ENCODE assay signal across 1 cellular context in the genomic region with DNA sequence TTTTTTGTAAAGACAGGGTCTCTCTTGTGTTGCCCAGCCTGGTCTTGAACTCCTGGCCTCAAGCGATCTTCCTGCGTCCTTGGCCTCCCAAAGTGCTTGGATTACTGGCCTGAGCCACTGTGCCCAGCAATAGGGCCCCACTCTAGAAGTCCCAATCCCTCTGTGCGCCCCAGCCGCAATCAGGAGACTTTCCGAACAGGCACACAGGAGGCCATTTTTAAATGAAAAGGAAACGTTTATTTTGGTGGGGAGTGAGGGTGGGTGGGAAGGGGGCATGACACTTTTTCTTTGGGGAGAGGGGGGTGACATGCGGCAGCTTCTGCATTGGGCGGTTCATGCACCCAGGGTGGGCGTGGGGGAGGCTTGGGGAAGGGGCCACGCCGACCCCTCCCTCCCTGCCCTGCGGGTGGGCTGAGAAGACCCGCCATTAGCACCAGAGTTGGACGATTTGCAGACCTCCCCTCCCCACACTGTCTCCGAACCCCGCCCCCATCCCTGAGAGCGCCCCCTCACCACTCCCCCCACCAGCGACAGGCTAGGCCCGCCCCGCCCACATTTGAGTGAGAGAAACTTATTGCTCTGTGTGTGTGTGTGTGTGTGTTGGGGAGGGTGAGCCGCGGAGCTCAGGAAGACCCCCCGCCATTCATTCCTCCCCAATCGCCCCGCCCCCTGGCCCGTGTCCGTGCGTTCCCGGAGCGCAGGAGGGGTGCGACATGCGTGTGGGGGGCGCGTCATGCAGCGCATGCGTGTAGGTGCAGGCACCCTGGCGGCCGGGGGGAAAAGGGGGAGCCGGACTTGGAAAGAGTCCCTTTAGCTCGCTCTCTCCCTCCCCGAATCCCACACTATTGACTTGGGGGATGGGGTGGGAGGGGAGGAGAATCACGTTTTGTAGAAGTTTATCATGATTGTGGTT.
TF ChIP-seq lines count a peak whose summit lies in the region.

No MANE protein-coding gene starts in this region.

TF ChIP-seq in HepG2, 621 proteins besides CTCF, POLR2A, EP300 and RAD21 (continued from another document and continues in another):
- TF ChIP-seq, protein P1, sequence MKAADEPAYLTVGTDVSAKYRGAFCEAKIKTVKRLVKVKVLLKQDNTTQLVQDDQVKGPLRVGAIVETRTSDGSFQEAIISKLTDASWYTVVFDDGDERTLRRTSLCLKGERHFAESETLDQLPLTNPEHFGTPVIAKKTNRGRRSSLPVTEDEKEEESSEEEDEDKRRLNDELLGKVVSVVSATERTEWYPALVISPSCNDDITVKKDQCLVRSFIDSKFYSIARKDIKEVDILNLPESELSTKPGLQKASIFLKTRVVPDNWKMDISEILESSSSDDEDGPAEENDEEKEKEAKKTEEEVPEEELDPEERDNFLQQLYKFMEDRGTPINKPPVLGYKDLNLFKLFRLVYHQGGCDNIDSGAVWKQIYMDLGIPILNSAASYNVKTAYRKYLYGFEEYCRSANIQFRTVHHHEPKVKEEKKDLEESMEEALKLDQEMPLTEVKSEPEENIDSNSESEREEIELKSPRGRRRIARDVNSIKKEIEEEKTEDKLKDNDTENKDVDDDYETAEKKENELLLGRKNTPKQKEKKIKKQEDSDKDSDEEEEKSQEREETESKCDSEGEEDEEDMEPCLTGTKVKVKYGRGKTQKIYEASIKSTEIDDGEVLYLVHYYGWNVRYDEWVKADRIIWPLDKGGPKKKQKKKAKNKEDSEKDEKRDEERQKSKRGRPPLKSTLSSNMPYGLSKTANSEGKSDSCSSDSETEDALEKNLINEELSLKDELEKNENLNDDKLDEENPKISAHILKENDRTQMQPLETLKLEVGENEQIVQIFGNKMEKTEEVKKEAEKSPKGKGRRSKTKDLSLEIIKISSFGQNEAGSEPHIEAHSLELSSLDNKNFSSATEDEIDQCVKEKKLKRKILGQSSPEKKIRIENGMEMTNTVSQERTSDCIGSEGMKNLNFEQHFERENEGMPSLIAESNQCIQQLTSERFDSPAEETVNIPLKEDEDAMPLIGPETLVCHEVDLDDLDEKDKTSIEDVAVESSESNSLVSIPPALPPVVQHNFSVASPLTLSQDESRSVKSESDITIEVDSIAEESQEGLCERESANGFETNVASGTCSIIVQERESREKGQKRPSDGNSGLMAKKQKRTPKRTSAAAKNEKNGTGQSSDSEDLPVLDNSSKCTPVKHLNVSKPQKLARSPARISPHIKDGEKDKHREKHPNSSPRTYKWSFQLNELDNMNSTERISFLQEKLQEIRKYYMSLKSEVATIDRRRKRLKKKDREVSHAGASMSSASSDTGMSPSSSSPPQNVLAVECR (CRISPR knock-in tag; IDR thresholded peaks at IDR 0.05; ENCODE audit: borderline replicate concordance) = peak; percentile 43; the same call in 1 of the 2 replicates
- TF ChIP-seq ZNF878 (CRISPR knock-in tag; IDR thresholded peaks at IDR 0.05) = no peak
- no peak for TF ChIP-seq LCORL (IDR thresholded peaks at IDR 0.05)
- peak; percentile 34; the same call in 1 of the 2 replicates for TF ChIP-seq LCORL (CRISPR knock-in tag; IDR thresholded peaks at IDR 0.05)
- TF ChIP-seq, protein P2, sequence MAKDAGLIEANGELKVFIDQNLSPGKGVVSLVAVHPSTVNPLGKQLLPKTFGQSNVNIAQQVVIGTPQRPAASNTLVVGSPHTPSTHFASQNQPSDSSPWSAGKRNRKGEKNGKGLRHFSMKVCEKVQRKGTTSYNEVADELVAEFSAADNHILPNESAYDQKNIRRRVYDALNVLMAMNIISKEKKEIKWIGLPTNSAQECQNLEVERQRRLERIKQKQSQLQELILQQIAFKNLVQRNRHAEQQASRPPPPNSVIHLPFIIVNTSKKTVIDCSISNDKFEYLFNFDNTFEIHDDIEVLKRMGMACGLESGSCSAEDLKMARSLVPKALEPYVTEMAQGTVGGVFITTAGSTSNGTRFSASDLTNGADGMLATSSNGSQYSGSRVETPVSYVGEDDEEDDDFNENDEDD (CRISPR knock-in tag; IDR thresholded peaks at IDR 0.05; ENCODE audit: borderline replicate concordance) = peak; percentile 41; the same call in 1 of the 2 replicates
- TF ChIP-seq ZNF879 (CRISPR knock-in tag; IDR thresholded peaks at IDR 0.05) = no peak
- TF ChIP-seq ZNF761 (CRISPR knock-in tag; conservative IDR thresholded peaks at IDR 0.05) = no peak
- TF ChIP-seq, protein P3, sequence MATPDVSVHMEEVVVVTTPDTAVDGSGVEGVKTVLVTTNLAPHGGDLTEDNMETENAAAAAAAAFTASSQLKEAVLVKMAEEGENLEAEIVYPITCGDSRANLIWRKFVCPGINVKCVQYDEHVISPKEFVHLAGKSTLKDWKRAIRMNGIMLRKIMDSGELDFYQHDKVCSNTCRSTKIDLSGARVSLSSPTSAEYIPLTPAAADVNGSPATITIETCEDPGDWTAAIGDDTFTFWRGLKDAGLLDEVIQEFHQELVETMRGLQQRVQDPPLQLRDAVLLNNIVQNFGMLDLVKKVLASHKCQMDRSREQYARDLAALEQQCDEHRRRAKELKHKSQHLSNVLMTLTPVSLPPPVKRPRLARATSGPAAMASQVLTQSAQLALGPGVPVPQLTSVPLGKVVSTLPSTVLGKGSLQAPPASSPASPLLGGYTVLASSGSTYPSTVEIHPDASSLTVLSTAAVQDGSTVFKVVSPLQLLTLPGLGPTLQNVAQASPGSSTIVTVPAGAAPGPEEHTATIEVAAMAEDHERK (CRISPR knock-in tag; IDR thresholded peaks at IDR 0.05; ENCODE audit: low read depth) = peak; percentile 68
- TF ChIP-seq NFIB (CRISPR knock-in tag; IDR thresholded peaks at IDR 0.05; ENCODE audit: borderline replicate concordance) = no peak
- no peak for TF ChIP-seq ZFP62 (CRISPR knock-in tag; IDR thresholded peaks at IDR 0.05)
- TF ChIP-seq SPEN (CRISPR knock-in tag; IDR thresholded peaks at IDR 0.05; ENCODE audit: low read depth) = 0 out of 2 replicates have a peak, but pooled peaks have one; percentile 32
- TF ChIP-seq RBFOX2 (IDR thresholded peaks at IDR 0.05; ENCODE audit: low read depth, low read length) = 0 out of 2 replicates have a peak, but pooled peaks have one; percentile 28
- 0 out of 2 replicates have a peak, but pooled peaks have one; percentile 29 for TF ChIP-seq RXRA (CRISPR knock-in tag; IDR thresholded peaks at IDR 0.05)
- peak; percentile 45; the same call in 1 of the 2 replicates for TF ChIP-seq POLR2AphosphoS5 (IDR thresholded peaks at IDR 0.05; ENCODE audit: low read depth, low read length)
- TF ChIP-seq, protein P4, sequence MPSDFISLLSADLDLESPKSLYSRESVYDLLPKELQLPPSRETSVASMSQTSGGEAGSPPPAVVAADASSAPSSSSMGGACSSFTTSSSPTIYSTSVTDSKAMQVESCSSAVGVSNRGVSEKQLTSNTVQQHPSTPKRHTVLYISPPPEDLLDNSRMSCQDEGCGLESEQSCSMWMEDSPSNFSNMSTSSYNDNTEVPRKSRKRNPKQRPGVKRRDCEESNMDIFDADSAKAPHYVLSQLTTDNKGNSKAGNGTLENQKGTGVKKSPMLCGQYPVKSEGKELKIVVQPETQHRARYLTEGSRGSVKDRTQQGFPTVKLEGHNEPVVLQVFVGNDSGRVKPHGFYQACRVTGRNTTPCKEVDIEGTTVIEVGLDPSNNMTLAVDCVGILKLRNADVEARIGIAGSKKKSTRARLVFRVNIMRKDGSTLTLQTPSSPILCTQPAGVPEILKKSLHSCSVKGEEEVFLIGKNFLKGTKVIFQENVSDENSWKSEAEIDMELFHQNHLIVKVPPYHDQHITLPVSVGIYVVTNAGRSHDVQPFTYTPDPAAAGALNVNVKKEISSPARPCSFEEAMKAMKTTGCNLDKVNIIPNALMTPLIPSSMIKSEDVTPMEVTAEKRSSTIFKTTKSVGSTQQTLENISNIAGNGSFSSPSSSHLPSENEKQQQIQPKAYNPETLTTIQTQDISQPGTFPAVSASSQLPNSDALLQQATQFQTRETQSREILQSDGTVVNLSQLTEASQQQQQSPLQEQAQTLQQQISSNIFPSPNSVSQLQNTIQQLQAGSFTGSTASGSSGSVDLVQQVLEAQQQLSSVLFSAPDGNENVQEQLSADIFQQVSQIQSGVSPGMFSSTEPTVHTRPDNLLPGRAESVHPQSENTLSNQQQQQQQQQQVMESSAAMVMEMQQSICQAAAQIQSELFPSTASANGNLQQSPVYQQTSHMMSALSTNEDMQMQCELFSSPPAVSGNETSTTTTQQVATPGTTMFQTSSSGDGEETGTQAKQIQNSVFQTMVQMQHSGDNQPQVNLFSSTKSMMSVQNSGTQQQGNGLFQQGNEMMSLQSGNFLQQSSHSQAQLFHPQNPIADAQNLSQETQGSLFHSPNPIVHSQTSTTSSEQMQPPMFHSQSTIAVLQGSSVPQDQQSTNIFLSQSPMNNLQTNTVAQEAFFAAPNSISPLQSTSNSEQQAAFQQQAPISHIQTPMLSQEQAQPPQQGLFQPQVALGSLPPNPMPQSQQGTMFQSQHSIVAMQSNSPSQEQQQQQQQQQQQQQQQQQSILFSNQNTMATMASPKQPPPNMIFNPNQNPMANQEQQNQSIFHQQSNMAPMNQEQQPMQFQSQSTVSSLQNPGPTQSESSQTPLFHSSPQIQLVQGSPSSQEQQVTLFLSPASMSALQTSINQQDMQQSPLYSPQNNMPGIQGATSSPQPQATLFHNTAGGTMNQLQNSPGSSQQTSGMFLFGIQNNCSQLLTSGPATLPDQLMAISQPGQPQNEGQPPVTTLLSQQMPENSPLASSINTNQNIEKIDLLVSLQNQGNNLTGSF (CRISPR knock-in tag; IDR thresholded peaks at IDR 0.05) = no peak
- TF ChIP-seq MIXL1 (CRISPR knock-in tag; IDR thresholded peaks at IDR 0.05) = 0 out of 2 replicates have a peak, but pooled peaks have one; percentile 26
- TF ChIP-seq, protein P5, sequence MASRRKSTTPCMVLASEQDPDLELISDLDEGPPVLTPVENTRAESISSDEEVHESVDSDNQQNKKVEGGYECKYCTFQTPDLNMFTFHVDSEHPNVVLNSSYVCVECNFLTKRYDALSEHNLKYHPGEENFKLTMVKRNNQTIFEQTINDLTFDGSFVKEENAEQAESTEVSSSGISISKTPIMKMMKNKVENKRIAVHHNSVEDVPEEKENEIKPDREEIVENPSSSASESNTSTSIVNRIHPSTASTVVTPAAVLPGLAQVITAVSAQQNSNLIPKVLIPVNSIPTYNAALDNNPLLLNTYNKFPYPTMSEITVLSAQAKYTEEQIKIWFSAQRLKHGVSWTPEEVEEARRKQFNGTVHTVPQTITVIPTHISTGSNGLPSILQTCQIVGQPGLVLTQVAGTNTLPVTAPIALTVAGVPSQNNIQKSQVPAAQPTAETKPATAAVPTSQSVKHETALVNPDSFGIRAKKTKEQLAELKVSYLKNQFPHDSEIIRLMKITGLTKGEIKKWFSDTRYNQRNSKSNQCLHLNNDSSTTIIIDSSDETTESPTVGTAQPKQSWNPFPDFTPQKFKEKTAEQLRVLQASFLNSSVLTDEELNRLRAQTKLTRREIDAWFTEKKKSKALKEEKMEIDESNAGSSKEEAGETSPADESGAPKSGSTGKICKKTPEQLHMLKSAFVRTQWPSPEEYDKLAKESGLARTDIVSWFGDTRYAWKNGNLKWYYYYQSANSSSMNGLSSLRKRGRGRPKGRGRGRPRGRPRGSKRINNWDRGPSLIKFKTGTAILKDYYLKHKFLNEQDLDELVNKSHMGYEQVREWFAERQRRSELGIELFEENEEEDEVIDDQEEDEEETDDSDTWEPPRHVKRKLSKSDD (CRISPR knock-in tag; IDR thresholded peaks at IDR 0.05; ENCODE audit: low read depth) = no peak
- TF ChIP-seq ZSCAN9 (CRISPR knock-in tag; IDR thresholded peaks at IDR 0.05; ENCODE audit: borderline replicate concordance) = no peak
- TF ChIP-seq, protein P6, sequence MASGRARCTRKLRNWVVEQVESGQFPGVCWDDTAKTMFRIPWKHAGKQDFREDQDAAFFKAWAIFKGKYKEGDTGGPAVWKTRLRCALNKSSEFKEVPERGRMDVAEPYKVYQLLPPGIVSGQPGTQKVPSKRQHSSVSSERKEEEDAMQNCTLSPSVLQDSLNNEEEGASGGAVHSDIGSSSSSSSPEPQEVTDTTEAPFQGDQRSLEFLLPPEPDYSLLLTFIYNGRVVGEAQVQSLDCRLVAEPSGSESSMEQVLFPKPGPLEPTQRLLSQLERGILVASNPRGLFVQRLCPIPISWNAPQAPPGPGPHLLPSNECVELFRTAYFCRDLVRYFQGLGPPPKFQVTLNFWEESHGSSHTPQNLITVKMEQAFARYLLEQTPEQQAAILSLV (CRISPR knock-in tag; IDR thresholded peaks at IDR 0.05; ENCODE audit: borderline replicate concordance) = no peak
- TF ChIP-seq ZNF430 (CRISPR knock-in tag; IDR thresholded peaks at IDR 0.05) = no peak
- TF ChIP-seq, protein P7, sequence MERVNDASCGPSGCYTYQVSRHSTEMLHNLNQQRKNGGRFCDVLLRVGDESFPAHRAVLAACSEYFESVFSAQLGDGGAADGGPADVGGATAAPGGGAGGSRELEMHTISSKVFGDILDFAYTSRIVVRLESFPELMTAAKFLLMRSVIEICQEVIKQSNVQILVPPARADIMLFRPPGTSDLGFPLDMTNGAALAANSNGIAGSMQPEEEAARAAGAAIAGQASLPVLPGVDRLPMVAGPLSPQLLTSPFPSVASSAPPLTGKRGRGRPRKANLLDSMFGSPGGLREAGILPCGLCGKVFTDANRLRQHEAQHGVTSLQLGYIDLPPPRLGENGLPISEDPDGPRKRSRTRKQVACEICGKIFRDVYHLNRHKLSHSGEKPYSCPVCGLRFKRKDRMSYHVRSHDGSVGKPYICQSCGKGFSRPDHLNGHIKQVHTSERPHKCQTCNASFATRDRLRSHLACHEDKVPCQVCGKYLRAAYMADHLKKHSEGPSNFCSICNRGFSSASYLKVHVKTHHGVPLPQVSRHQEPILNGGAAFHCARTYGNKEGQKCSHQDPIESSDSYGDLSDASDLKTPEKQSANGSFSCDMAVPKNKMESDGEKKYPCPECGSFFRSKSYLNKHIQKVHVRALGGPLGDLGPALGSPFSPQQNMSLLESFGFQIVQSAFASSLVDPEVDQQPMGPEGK (CRISPR knock-in tag; IDR thresholded peaks at IDR 0.05) = peak; percentile 91
- TF ChIP-seq YEATS2 (CRISPR knock-in tag; IDR thresholded peaks at IDR 0.05; ENCODE audit: borderline replicate concordance) = no peak
- TF ChIP-seq ZNF788 (CRISPR knock-in tag; IDR thresholded peaks at IDR 0.05; ENCODE audit: borderline replicate concordance) = no peak
- no peak for TF ChIP-seq SRSF1 (optimal IDR thresholded peaks at IDR 0.05; ENCODE audit: low read depth, low read length)
- TF ChIP-seq MAZ (IDR thresholded peaks at IDR 0.05; ENCODE audit: borderline replicate concordance, low read depth, low read length) = peak; percentile 33; the same call in 1 of the 2 replicates
- peak; percentile 69; the same call in 1 of the 2 replicates for TF ChIP-seq MAZ (CRISPR knock-in tag; IDR thresholded peaks at IDR 0.05; ENCODE audit: low read depth)
- no peak for TF ChIP-seq SALL2 (CRISPR knock-in tag; IDR thresholded peaks at IDR 0.05)
- no peak for TF ChIP-seq AKAP8 (CRISPR knock-in tag; IDR thresholded peaks at IDR 0.05)
- TF ChIP-seq MIER3 (CRISPR knock-in tag; IDR thresholded peaks at IDR 0.05; ENCODE audit: borderline replicate concordance) = peak; percentile 54; the same call in 1 of the 2 replicates
- no peak for TF ChIP-seq GLI4 (CRISPR knock-in tag; IDR thresholded peaks at IDR 0.05; ENCODE audit: borderline replicate concordance)
- TF ChIP-seq ZSCAN25 (CRISPR knock-in tag; IDR thresholded peaks at IDR 0.05) = 0 out of 2 replicates have a peak, but pooled peaks have one; percentile 61
